ENCODE assay signal across 8 cellular contexts in genomic region chr13:37869756-37870488, GRCh38. TPM values are rescaled to one million over a fixed set of nuclear protein-coding genes. Genes with fewer than 3 reads are reported as not detected.
DNase-seq lines count a peak whose midpoint lies in the region; ATAC-seq and TF ChIP-seq lines count a peak whose summit lies in the region.

TSS of gene TRPC4 (minus strand) at chr13:37869772. CDS start at chr13:37783333, 86,439 bp downstream.

- H3K9me3 ChIP-seq in Panc1 (ENCODE audit: control insufficient read depth, insufficient read depth, low read depth, low read length) = no peaks in the 10 kb centered on the region
- H3K9me3 ChIP-seq in muscle layer of colon (ENCODE audit: low read length) = no peaks in the 10 kb centered on the region
- H3K9me3 ChIP-seq in aorta (ENCODE audit: control insufficient read depth, low read length) = no peaks in the 10 kb centered on the region

- H3K36me3 ChIP-seq in Panc1 (ENCODE audit: control insufficient read depth, insufficient read depth, low read length) (no peaks in the 10 kb centered on the region), muscle layer of colon (ENCODE audit: insufficient read depth, low read length) (no peaks in the 10 kb centered on the region), aorta (ENCODE audit: control insufficient read depth in 1 of 2, insufficient read depth in 2 of 2, low read length in 1 of 2) (no peaks in the 10 kb centered on the region)

- intact Hi-C loops in Panc1 (cut with micrococcal nuclease; ENCODE audit: unreplicated experiment) = loop anchor here (10.0 kb wide), 1 partner anchor 665 kb away; no protein-coding TSS in a partner anchor
- intact Hi-C loops in aorta (cut with DNase I) = no loop called here

- no peak within 1 kb of the TSS for H3K27ac ChIP-seq in Panc1 (ENCODE audit: low read length)
- H3K27ac ChIP-seq in muscle layer of colon (ENCODE audit: low read depth, low read length) = peak within 1 kb of the TSS; percentile 65
- peak within 1 kb of the TSS in 1 of 2 donors; percentile 33 for H3K27ac ChIP-seq in aorta (ENCODE audit: low read depth in 1 of 2, low read length in 2 of 2)

- POLR2A ChIA-PET in Panc1 (lab: Charles Lee) = no interaction called here

- peak within 1 kb of the TSS; percentile 59 for H3K9ac ChIP-seq in muscle layer of colon (ENCODE audit: low read length)

- CTCF ChIA-PET in Panc1 (lab: Charles Lee) = interaction anchor here (0.6 to 0.7 kb wide), 3 partner anchors 50 to 305 kb away, joined by 3 to 7 read pairs (median 6); no protein-coding TSS in a partner anchor

- in situ Hi-C loops in Panc1 (cut with HindIII; ENCODE audit: low pct_unique_long_range_greater_than_20kb, low sequenced_read_pairs) = no loop called here

- peak; percentile 4 for DNase-seq in stimulated activated CD4-positive, alpha-beta T cell treated with anti-CD3 and anti-CD28 coated beads, Interleukin-1b, Interleukin-23, amount 100 ng/mL, for 48 hours
- no peak for DNase-seq in stimulated activated CD4-positive, alpha-beta T cell treated with anti-CD3 and anti-CD28 coated beads, Interleukin-4, amount 100 ng/mL, for 24 hours
- DNase-seq in Panc1 (ENCODE audit: low read depth, low spot score) (no peak), erythroblast (lab: John Stamatoyannopoulos, UW) (peak; percentile 68 to 75), aorta (peak; percentile 47 to 83), NOMO-1 treated with DMSO at 0.1 percent for 48 hours (lab: John Stamatoyannopoulos, UW; ENCODE audit: unreplicated experiment) (no peak)

- ATAC-seq in Panc1 (peak; percentile 86), aorta (ENCODE audit: low FRiP score) (peak; percentile 71), HG02642 (IDR thresholded peaks at IDR 0.05; ENCODE audit: poor library complexity, unreplicated experiment) (no peak)

- H3K4me3 ChIP-seq in Panc1 (ENCODE audit: low read depth in 2 of 2, low read length in 2 of 2) = peak within 1 kb of the TSS; percentile 27 to 53
- H3K4me3 ChIP-seq in muscle layer of colon (ENCODE audit: low read depth in 1 of 2, low read length in 2 of 2) = peak within 1 kb of the TSS; percentile 57 to 83
- peak within 1 kb of the TSS; percentile 27 to 56 for H3K4me3 ChIP-seq in aorta (ENCODE audit: low read length in 2 of 2)

- H3K27me3 ChIP-seq in Panc1 (ENCODE audit: control insufficient read depth, insufficient read depth, low read length) (no peaks in the 10 kb centered on the region), muscle layer of colon (ENCODE audit: control insufficient read depth in 1 of 2, insufficient read depth in 2 of 2, low read length in 2 of 2) (no peaks in the 10 kb centered on the region), aorta (ENCODE audit: control insufficient read depth in 1 of 2, insufficient read depth in 2 of 2, low read length in 1 of 2) (no peaks in the 10 kb centered on the region)

- 0 to 1% methylated on average over 41 to 43 of the region's 43 CpGs for WGBS in aorta, 2 donors

- H3K4me1 ChIP-seq in Panc1 (ENCODE audit: control insufficient read depth, insufficient read depth, low read length) (no peaks in the 10 kb centered on the region), muscle layer of colon (ENCODE audit: insufficient read depth, low read length) (no peaks in the 10 kb centered on the region), aorta (ENCODE audit: control insufficient read depth in 1 of 2, insufficient read depth in 2 of 2, low read length in 2 of 2) (peaks cover 0 to 2% of the 10 kb centered on the region in 2 donors)

- no peak for TF ChIP-seq POLR2A in erythroblast (IDR thresholded peaks at IDR 0.05; ENCODE audit: low read length)

- peak; percentile 53 for TF ChIP-seq CTCF in Panc1 (IDR thresholded peaks at IDR 0.05)

- BruUV-seq in Panc1 (replicated peaks; lab: Mats Ljungman, UMichigan) = no TSS peak

RNA-seq across cellular contexts. Expression of gene TRPC4, which starts in this region (rescaled TPM):
- 0.10 TPM for total RNA-seq in Panc1 (2021; ENCODE audit: unreplicated experiment)
- polyA plus RNA-seq in Panc1 (2012; ENCODE audit: insufficient read length) = not detected
- 1 to 10 TPM; 1.3 to 4.3 TPM for total RNA-seq in aorta
- polyA plus RNA-seq in aorta = 10 to 100 TPM in 1 of 2 donors, 1 to 10 TPM in 1; 2.6 to 11.3 TPM

Comparison
In these comparisons a context has a peak if more than half of its experiments do, and no peak if none do; other contexts are left out.
1. DNase-seq: peak in stimulated activated CD4-positive, alpha-beta T cell treated with anti-CD3 and anti-CD28 coated beads, Interleukin-1b, Interleukin-23, amount 100 ng/mL, for 48 hours (single experiment), erythroblast (2 of 2) and aorta (2 of 2); none in stimulated activated CD4-positive, alpha-beta T cell treated with anti-CD3 and anti-CD28 coated beads, Interleukin-4, amount 100 ng/mL, for 24 hours (single experiment), Panc1 (single experiment) and NOMO-1 treated with DMSO at 0.1 percent for 48 hours (single experiment).
2. Peak in ATAC-seq and H3K4me3 ChIP-seq in Panc1; RNA of the gene not detected or under 1 TPM.
3. Peak in every context shown above with its lines, with median percentiles within 50 percentile points of each other: H3K4me3 ChIP-seq.